Comparison of ENCODE assay signal across 1 cellular context in genomic region chr12:49098035-49098451, GRCh38.
TF ChIP-seq lines count a peak whose summit lies in the region.

No MANE protein-coding gene starts in this region.

TF ChIP-seq in GM12878, 131 proteins besides CTCF, POLR2A, EP300 and RAD21:
- TF ChIP-seq RBBP5 (conservative IDR thresholded peaks at IDR 0.05) (no peak), SMC3 (IDR thresholded peaks at IDR 0.05; ENCODE audit: borderline replicate concordance, low read length) (peak; percentile 62; the same call in 1 of the 2 replicates)
TF ChIP-seq in GM12878: peak in this region for 1.
